In genomic region chr10:114044251-114045070, GRCh38 we compare ENCODE assay signal across 9 cellular contexts. TPM values are rescaled to one million over a fixed set of nuclear protein-coding genes. Genes with fewer than 3 reads are reported as not detected.
DNase-seq lines count a peak whose midpoint lies in the region; ATAC-seq and TF ChIP-seq lines count a peak whose summit lies in the region.
"Had no signal": no experiment of that assay in that cellular context is flagged by ENCODE, and none has a peak within 500 bp of the region (broad histone marks: within the 10 kb centered on the region; RNA-seq: fewer than 3 reads in every experiment).

No MANE protein-coding gene starts in this region.

- no peaks in the 10 kb centered on the region for H3K36me3 Mint-ChIP-seq in activated naive CD8-positive, alpha-beta T cell treated with anti-CD3 and anti-CD28 coated beads for 36 hours

- intact Hi-C loops in left lung (cut with DNase I) = no loop called here

- DNase-seq in NCI-H2227 (lab: John Stamatoyannopoulos, UW; ENCODE audit: unreplicated experiment) = peak; percentile 16
- no peak for DNase-seq in NCI-H2227 treated with DMSO at 0.1 percent for 48 hours (lab: John Stamatoyannopoulos, UW)
- DNase-seq in activated naive CD8-positive, alpha-beta T cell treated with anti-CD3 and anti-CD28 coated beads for 36 hours = peak; percentile 8
- peak in 1 of 2 donors; percentile 80 for DNase-seq in left lung
- DNase-seq in germinal center (ENCODE audit: low spot score) = no peak
- no peak for DNase-seq in SHP77 treated with DMSO at 0.1 percent for 48 hours (lab: John Stamatoyannopoulos, UW)
- DNase-seq: NCI-H2029 treated with DMSO at 0.1 percent for 48 hours had no signal

- peak overlapping the region; percentile 72 for H3K4me3 Mint-ChIP-seq in activated naive CD8-positive, alpha-beta T cell treated with anti-CD3 and anti-CD28 coated beads for 36 hours

- peaks cover 91% of the 10 kb centered on the region for H3K27me3 Mint-ChIP-seq in activated naive CD8-positive, alpha-beta T cell treated with anti-CD3 and anti-CD28 coated beads for 36 hours

- H3K27ac ChIP-seq in left lung = peak overlapping the region; percentile 48 to 81
- peak overlapping the region; percentile 87 for H3K27ac ChIP-seq in subcutaneous abdominal adipose tissue (ENCODE audit: low read depth, low read length)

- no peak for TF ChIP-seq CTCF in left lung (IDR thresholded peaks at IDR 0.05)

- H3K9me3 ChIP-seq in left lung = no peaks in the 10 kb centered on the region
- no peaks in the 10 kb centered on the region for H3K9me3 ChIP-seq in subcutaneous abdominal adipose tissue (ENCODE audit: control insufficient read depth in 5 of 5, low read length in 5 of 5)

- ATAC-seq in left lung (no peak), GM18907 (IDR thresholded peaks at IDR 0.05; ENCODE audit: unreplicated experiment) (no peak)

- H3K4me1 ChIP-seq in left lung = peaks cover 0 to 46% of the 10 kb centered on the region in 2 donors
- peaks cover 3 to 48% (median 34%) of the 10 kb centered on the region in 5 donors for H3K4me1 ChIP-seq in subcutaneous abdominal adipose tissue (ENCODE audit: control insufficient read depth in 5 of 5, insufficient read depth in 5 of 5, low read length in 5 of 5)

- H3K36me3 ChIP-seq in left lung (no peaks in the 10 kb centered on the region), subcutaneous abdominal adipose tissue (ENCODE audit: control insufficient read depth in 5 of 5, insufficient read depth in 5 of 5, low read length in 5 of 5) (no peaks in the 10 kb centered on the region)

- no peak overlapping the region for H3K27ac Mint-ChIP-seq in activated naive CD8-positive, alpha-beta T cell treated with anti-CD3 and anti-CD28 coated beads for 36 hours

- H3K27me3 ChIP-seq in left lung = peaks cover 30 to 84% of the 10 kb centered on the region in 2 donors
- H3K27me3 ChIP-seq in subcutaneous abdominal adipose tissue (ENCODE audit: control insufficient read depth in 5 of 5, insufficient read depth in 4 of 5, low read length in 5 of 5) = peaks cover 0 to 6% (median 3%) of the 10 kb centered on the region in 5 donors

- H3K4me3 ChIP-seq in left lung (peak overlapping the region; percentile 32 to 51), subcutaneous abdominal adipose tissue (ENCODE audit: low read depth in 1 of 5, low read length in 5 of 5) (peak overlapping the region; percentile 63 to 97 (median 79))

- H3K9me3 Mint-ChIP-seq in activated naive CD8-positive, alpha-beta T cell treated with anti-CD3 and anti-CD28 coated beads for 36 hours = peaks cover 1% of the 10 kb centered on the region

- H3K9ac ChIP-seq in subcutaneous abdominal adipose tissue (ENCODE audit: low read length in 5 of 5) = peak overlapping the region in 4 of 5 donors; percentile 45 to 66 (median 58)

- peaks cover 13% of the 10 kb centered on the region for H3K4me1 Mint-ChIP-seq in activated naive CD8-positive, alpha-beta T cell treated with anti-CD3 and anti-CD28 coated beads for 36 hours

RNA-seq across cellular contexts. Expression of gene ADRB1, which starts 0.8 kb away (rescaled TPM):
- total RNA-seq in activated naive CD8-positive, alpha-beta T cell treated with anti-CD3 and anti-CD28 coated beads for 36 hours = under 1 TPM in 1 of 2 experiments, not detected in 1; 0.14 TPM
- total RNA-seq in left lung = 10 to 100 TPM; 11.7 to 15.4 TPM

Comparison
In these comparisons a context has a peak if more than half of its experiments do, and no peak if none do; other contexts are left out.
1. DNase-seq: peak in NCI-H2227 (single experiment) and activated naive CD8-positive, alpha-beta T cell treated with anti-CD3 and anti-CD28 coated beads for 36 hours (single experiment); none in NCI-H2227 treated with DMSO at 0.1 percent for 48 hours (single experiment), germinal center (single experiment) and SHP77 treated with DMSO at 0.1 percent for 48 hours (single experiment).
2. RNA of gene ADRB1, which starts 0.8 kb away (total RNA-seq): 11.7 to 15.4 TPM in left lung; 0.14 TPM in activated naive CD8-positive, alpha-beta T cell treated with anti-CD3 and anti-CD28 coated beads for 36 hours; every median in the first group is over 10 times any median in the second.